ENCODE assay signal across 20 cellular contexts in the genomic region with DNA sequence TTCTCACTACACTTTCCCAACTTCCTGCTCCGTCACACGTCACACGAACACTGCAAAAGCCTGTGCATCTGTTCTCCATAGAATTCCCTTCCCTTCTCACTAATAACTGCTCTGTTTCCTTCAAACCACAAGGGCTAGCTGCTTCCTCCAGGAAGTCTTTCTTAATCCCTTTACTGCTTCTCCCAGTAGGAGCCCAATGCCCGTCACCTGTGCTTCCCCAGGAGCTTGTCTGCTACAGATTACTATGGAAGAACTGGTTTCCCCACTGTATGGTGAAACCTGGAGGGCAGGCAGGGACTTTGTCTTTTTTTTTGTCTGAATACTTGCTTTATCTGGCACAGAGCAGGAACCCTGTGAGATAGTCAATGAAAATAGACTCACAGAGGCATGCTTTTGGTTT.
A peak's percentile ranks its signal among the peaks of the same experiment; 100 is the strongest.
DNase-seq lines count a peak whose midpoint lies in the region; TF ChIP-seq lines count a peak whose summit lies in the region.
"Had no signal": no experiment of that assay in that cellular context is flagged by ENCODE, and none has a peak within 500 bp of the region (broad histone marks: within the 10 kb centered on the region; RNA-seq: fewer than 3 reads in every experiment).

No MANE protein-coding gene starts in this region.

- H3K56ac ChIP-seq in mesendoderm (ENCODE audit: low read length), result no peak overlapping the region

- H3K27me3 ChIP-seq in A673 (replicated peaks; ENCODE audit: insufficient read depth, low read depth, low read length, poor library complexity) (no peaks in the 10 kb centered on the region), H7 (ENCODE audit: control insufficient read depth, insufficient read depth, low read length) (no peaks in the 10 kb centered on the region), endodermal cell (ENCODE audit: control insufficient read depth, insufficient read depth, low read length, poor library complexity, severe bottlenecking) (no peaks in the 10 kb centered on the region), mesendoderm (ENCODE audit: insufficient read depth, low read length, poor library complexity) (no peaks in the 10 kb centered on the region)
- H3K27me3 ChIP-seq: Peyer's patch, SJCRH30 had no signal

- no peak for TF ChIP-seq CTCF in A673 (conservative IDR thresholded peaks at IDR 0.05; ENCODE audit: low read depth, low read length)
- no peak for TF ChIP-seq CTCF in endodermal cell (conservative IDR thresholded peaks at IDR 0.05)
- no peak for TF ChIP-seq CTCF in lower leg skin (IDR thresholded peaks at IDR 0.05)

- H3K79me2 ChIP-seq in mesendoderm (ENCODE audit: control insufficient read depth, insufficient read depth, low read length), result no peaks in the 10 kb centered on the region

- H3K9ac ChIP-seq in endodermal cell (ENCODE audit: extremely low read depth, low read length, poor library complexity, severe bottlenecking) (no peak overlapping the region), mesendoderm (ENCODE audit: low read length) (no peak overlapping the region)
- H3K9ac ChIP-seq: GM23248, KMS-11 had no signal

- H4K8ac ChIP-seq in mesendoderm (ENCODE audit: low read depth, low read length), result no peak overlapping the region

- no peaks in the 10 kb centered on the region for H3K36me3 Mint-ChIP-seq in endodermal cell (ENCODE audit: low read depth)

- H2BK5ac ChIP-seq in mesendoderm (ENCODE audit: low read length), result no peak overlapping the region

- no peak overlapping the region for H3K4ac ChIP-seq in mesendoderm (ENCODE audit: low read depth, low read length)

- peaks cover 63% of the 10 kb centered on the region for H3K4me1 Mint-ChIP-seq in endodermal cell

- H3K4me3 ChIP-seq in A673 (ENCODE audit: low read depth, low read length, poor library complexity, severe bottlenecking) (no peak overlapping the region), H7 (ENCODE audit: insufficient read depth, low read depth, low read length) (no peak overlapping the region), endodermal cell (ENCODE audit: low read length) (peak overlapping the region; percentile 31), mesendoderm (ENCODE audit: low read length) (no peak overlapping the region), lower leg skin (ENCODE audit: low read depth, poor library complexity, severe bottlenecking) (no peak overlapping the region)
- H3K4me3 ChIP-seq: GM23248, Peyer's patch, SJCRH30 had no signal

- CTCF ChIA-PET in A673 (lab: Charles Lee), result no interaction called here

- no peak overlapping the region for H2BK120ac ChIP-seq in mesendoderm (ENCODE audit: low read depth, low read length)

- POLR2A ChIA-PET in A673 (lab: Charles Lee; ENCODE audit: low non-redundant PET), result interaction anchor here (0.7 kb wide), 1 partner anchor 9 kb away, joined by 4 read pairs; no protein-coding TSS in a partner anchor

- peak overlapping the region; percentile 7 for H3K18ac ChIP-seq in mesendoderm (ENCODE audit: low read length)

- no peaks in the 10 kb centered on the region for H3K9me3 Mint-ChIP-seq in endodermal cell

- H3K4me1 ChIP-seq in A673 (ENCODE audit: insufficient read depth, low read length, poor library complexity, severe bottlenecking) (peaks cover 20% of the 10 kb centered on the region), endodermal cell (ENCODE audit: control insufficient read depth, insufficient read depth, low read length) (peaks cover 12% of the 10 kb centered on the region), mesendoderm (ENCODE audit: control insufficient read depth, low read depth, low read length) (peaks cover 11% of the 10 kb centered on the region)
- H3K4me1 ChIP-seq: Peyer's patch had no signal

- DNase-seq in A673 (ENCODE audit: low spot score) (peak; percentile 12), H7 (peak; percentile 7), endodermal cell (peak; percentile 78), mesendoderm (peak; percentile 91), lower leg skin (ENCODE audit: low spot score in 2 of 2) (no peak), DMS114 treated with DMSO at 0.1 percent for 48 hours (lab: John Stamatoyannopoulos, UW; ENCODE audit: unreplicated experiment) (no peak), KG1 (lab: John Stamatoyannopoulos, UW) (no peak)
- DNase-seq: 8988T, DND-41, GM23248, NCI-H1105, NCI-H146, NCI-H2029, NCI-H226, NCI-H524, NCI-H774, Peyer's patch had no signal

- no peak overlapping the region for H3K4me2 ChIP-seq in mesendoderm (ENCODE audit: low read length)
- H3K4me2 ChIP-seq: KMS-11 had no signal

- TF ChIP-seq POLR2A in lower leg skin (IDR thresholded peaks at IDR 0.05), result no peak

- intact Hi-C loops in A673 (cut with micrococcal nuclease; ENCODE audit: unreplicated experiment) (no loop called here), lower leg skin (cut with DNase I; ENCODE audit: low total_unique reads) (no loop called here)

- no peak overlapping the region for H3K4me3 Mint-ChIP-seq in endodermal cell

- no peak overlapping the region for H4K5ac ChIP-seq in mesendoderm (ENCODE audit: low read length)

- no peak overlapping the region for H2BK15ac ChIP-seq in mesendoderm (replicated peaks; ENCODE audit: low read depth)

- H2AK5ac ChIP-seq in mesendoderm (ENCODE audit: low read length), result no peak overlapping the region

- no peaks in the 10 kb centered on the region for H3K79me1 ChIP-seq in mesendoderm (ENCODE audit: low read length)

- no TSS peak for BruUV-seq in A673 (replicated peaks; lab: Mats Ljungman, UMichigan)

- H3K23ac ChIP-seq in mesendoderm (ENCODE audit: low read length), result no peak overlapping the region

- H3K27ac ChIP-seq in A673 (ENCODE audit: low read depth, low read length, poor library complexity, severe bottlenecking) (no peak overlapping the region), endodermal cell (ENCODE audit: low read depth, low read length) (no peak overlapping the region), mesendoderm (ENCODE audit: low read depth, low read length) (peak overlapping the region; percentile 22)
- H3K27ac ChIP-seq: C4-2B, GM23248, KMS-11, Peyer's patch, SJCRH30 had no signal

- no peaks in the 10 kb centered on the region for H3K9me3 ChIP-seq in A673 (ENCODE audit: low read depth, low read length, poor library complexity, severe bottlenecking)
- H3K9me3 ChIP-seq in endodermal cell (ENCODE audit: control insufficient read depth, low read length), result no peaks in the 10 kb centered on the region
- H3K9me3 ChIP-seq: Peyer's patch, SJCRH30 had no signal

- WGBS in endodermal cell (ENCODE audit: insufficient coverage in 1 of 2, insufficient read length in 1 of 2), 2 experiments, result 75 to 88% methylated on average over 3 to 4 of the region's 4 CpGs
- WGBS in mesendoderm (ENCODE audit: extremely low coverage, insufficient coverage, low lambda C conversion rate), result no CpG with 5 or more reads among the region's 4 CpGs
- WGBS in lower leg skin, 2 donors, result 52 to 62% methylated on average over 4 of the region's 4 CpGs

- peaks cover 27% of the 10 kb centered on the region for H3K27me3 Mint-ChIP-seq in endodermal cell (ENCODE audit: insufficient read depth)

- peak overlapping the region; percentile 5 for H3K27ac Mint-ChIP-seq in endodermal cell

- H3K36me3 ChIP-seq in A673 (ENCODE audit: insufficient read depth, low read length, poor library complexity, severe bottlenecking) (no peaks in the 10 kb centered on the region), H7 (replicated peaks; ENCODE audit: control insufficient read depth, insufficient read depth, low read length) (no peaks in the 10 kb centered on the region), endodermal cell (ENCODE audit: control insufficient read depth, insufficient read depth, low read length) (no peaks in the 10 kb centered on the region), mesendoderm (ENCODE audit: control insufficient read depth, insufficient read depth, low read length) (no peaks in the 10 kb centered on the region)
- H3K36me3 ChIP-seq: Peyer's patch, SJCRH30 had no signal

Comparison
In these comparisons a context has a peak if more than half of its experiments do, and no peak if none do; other contexts are left out.
1. DNase-seq: peak in A673 (single experiment), H7 (single experiment), endodermal cell (single experiment) and mesendoderm (single experiment); none in lower leg skin (0 of 2), DMS114 treated with DMSO at 0.1 percent for 48 hours (single experiment) and KG1 (single experiment).